In genomic region chr11:62588966-62589637, GRCh38 we compare ENCODE assay signal across 11 cellular contexts. TPM values are rescaled to one million over a fixed set of nuclear protein-coding genes. Genes with fewer than 3 reads are reported as not detected.
DNase-seq lines count a peak whose midpoint lies in the region; ATAC-seq and TF ChIP-seq lines count a peak whose summit lies in the region.
"Had no signal": no experiment of that assay in that cellular context is flagged by ENCODE, and none has a peak within 500 bp of the region (broad histone marks: within the 10 kb centered on the region; RNA-seq: fewer than 3 reads in every experiment).

No MANE protein-coding gene starts in this region.

- H3K27ac Mint-ChIP-seq in activated T-cell treated with anti-CD3 and anti-CD28 coated beads, Interleukin-2, amount 50 U/mL, for 24 hours: peak overlapping the region; percentile 97
- H3K27ac Mint-ChIP-seq in endothelial cell (ENCODE audit: unreplicated experiment): no peak overlapping the region

- no peaks in the 10 kb centered on the region for H4K20me1 ChIP-seq in PC-3 (ENCODE audit: low read length)

- TF ChIP-seq CTCF in PC-3 (conservative IDR thresholded peaks at IDR 0.05; ENCODE audit: low read depth, low read length): peak; percentile 59
- peak; percentile 51 for TF ChIP-seq CTCF in endothelial cell (IDR thresholded peaks at IDR 0.05; ENCODE audit: unreplicated experiment)
- TF ChIP-seq CTCF in lower leg skin (IDR thresholded peaks at IDR 0.05): no peak

- no TSS peak for BruUV-seq in PC-3 (replicated peaks; lab: Mats Ljungman, UMichigan)

- H3K9me3 Mint-ChIP-seq in activated T-cell treated with anti-CD3 and anti-CD28 coated beads, Interleukin-2, amount 50 U/mL, for 24 hours: no peaks in the 10 kb centered on the region
- H3K9me3 Mint-ChIP-seq in activated T-cell treated with anti-CD3 and anti-CD28 coated beads, Interleukin-2, amount 50 U/mL, for 4 hours: no peaks in the 10 kb centered on the region
- H3K9me3 Mint-ChIP-seq in endothelial cell (ENCODE audit: unreplicated experiment): no peaks in the 10 kb centered on the region

- H3K79me2 ChIP-seq in PC-3 (ENCODE audit: low read length): peaks cover 35% of the 10 kb centered on the region

- H3K9ac ChIP-seq in PC-3 (ENCODE audit: low read length): no peak overlapping the region

- H3F3A ChIP-seq in PC-3 (ENCODE audit: low read length, unreplicated experiment): peaks cover 7% of the 10 kb centered on the region

- ATAC-seq in activated T-cell treated with anti-CD3 and anti-CD28 coated beads, Interleukin-2, amount 50 U/mL, for 4 hours: no peak
- no peak for ATAC-seq in PC-3
- ATAC-seq: gastrocnemius medialis had no signal

- no peaks in the 10 kb centered on the region for H3K27me3 ChIP-seq in PC-3 (ENCODE audit: low read length)
- H3K27me3 ChIP-seq: gastrocnemius medialis had no signal

- H3K27ac ChIP-seq in PC-3 (ENCODE audit: low read length): no peak overlapping the region

- peak overlapping the region; percentile 97 for H3K4me3 Mint-ChIP-seq in activated T-cell treated with anti-CD3 and anti-CD28 coated beads, Interleukin-2, amount 50 U/mL, for 24 hours
- no peak overlapping the region for H3K4me3 Mint-ChIP-seq in activated T-cell treated with anti-CD3 and anti-CD28 coated beads, Interleukin-2, amount 50 U/mL, for 4 hours
- no peak overlapping the region for H3K4me3 Mint-ChIP-seq in endothelial cell (ENCODE audit: unreplicated experiment)

- 0 out of 2 replicates have a peak overlapping the region, but pooled peaks have one; percentile 80 for H3K4me2 ChIP-seq in PC-3 (ENCODE audit: low read length)

- POLR2A ChIA-PET in PC-3 (lab: Charles Lee; ENCODE audit: unreplicated experiment): no interaction called here

- H3K36me3 Mint-ChIP-seq in activated T-cell treated with anti-CD3 and anti-CD28 coated beads, Interleukin-2, amount 50 U/mL, for 24 hours (ENCODE audit: low read depth): peaks cover 81% of the 10 kb centered on the region
- H3K36me3 Mint-ChIP-seq in activated T-cell treated with anti-CD3 and anti-CD28 coated beads, Interleukin-2, amount 50 U/mL, for 4 hours (ENCODE audit: insufficient read depth): peaks cover 18% of the 10 kb centered on the region
- peaks cover 12% of the 10 kb centered on the region for H3K36me3 Mint-ChIP-seq in endothelial cell (ENCODE audit: low read depth, unreplicated experiment)

- peaks cover 25% of the 10 kb centered on the region for H3K4me1 ChIP-seq in PC-3 (ENCODE audit: insufficient read depth, low read length)

- DNase-seq in activated T-cell treated with anti-CD3 and anti-CD28 coated beads, Interleukin-2, amount 50 U/mL, for 24 hours: no peak
- no peak for DNase-seq in activated T-cell treated with anti-CD3 and anti-CD28 coated beads, Interleukin-2, amount 50 U/mL, for 4 hours
- peak; percentile 39 for DNase-seq in PC-3
- no peak for DNase-seq in endothelial cell (ENCODE audit: low spot score)
- DNase-seq in stimulated activated CD8-positive, alpha-beta memory T cell treated with anti-CD3 and anti-CD28 coated beads, Interleukin-4, amount 100 ng/mL, for 48 hours: peak; percentile 43
- no peak for DNase-seq in NCI-H2196 treated with DMSO at 0.1 percent for 48 hours (lab: John Stamatoyannopoulos, UW; ENCODE audit: unreplicated experiment)
- DNase-seq in lower leg skin (ENCODE audit: low spot score in 2 of 2): no peak
- no peak for DNase-seq in KG1 (lab: John Stamatoyannopoulos, UW)
- DNase-seq: DMS79, gastrocnemius medialis, NCI-H345 had no signal

- no peaks in the 10 kb centered on the region for H3K9me3 ChIP-seq in PC-3 (ENCODE audit: low read length)
- H3K9me3 ChIP-seq: gastrocnemius medialis had no signal

- 61 to 62% methylated on average over 18 of the region's 18 CpGs for WGBS in lower leg skin, 2 donors

- peaks cover 21% of the 10 kb centered on the region for H3K36me3 ChIP-seq in PC-3 (ENCODE audit: low read depth, low read length)

- intact Hi-C loops in PC-3 (cut with micrococcal nuclease) (no loop called here), lower leg skin (cut with DNase I; ENCODE audit: low total_unique reads) (no loop called here)

- peaks cover 52% of the 10 kb centered on the region for H3K4me1 Mint-ChIP-seq in activated T-cell treated with anti-CD3 and anti-CD28 coated beads, Interleukin-2, amount 50 U/mL, for 24 hours (ENCODE audit: low read depth)
- peaks cover 34% of the 10 kb centered on the region for H3K4me1 Mint-ChIP-seq in activated T-cell treated with anti-CD3 and anti-CD28 coated beads, Interleukin-2, amount 50 U/mL, for 4 hours (ENCODE audit: low read depth)
- H3K4me1 Mint-ChIP-seq in endothelial cell (ENCODE audit: unreplicated experiment): peaks cover 20% of the 10 kb centered on the region

- no peaks in the 10 kb centered on the region for H3K9me2 ChIP-seq in PC-3 (replicated peaks; ENCODE audit: low read length)

- no peak for TF ChIP-seq POLR2A in lower leg skin (IDR thresholded peaks at IDR 0.05)

- H3K4me3 ChIP-seq in PC-3 (ENCODE audit: low read length) (no peak overlapping the region), lower leg skin (ENCODE audit: low read depth, poor library complexity, severe bottlenecking) (no peak overlapping the region)

- CTCF ChIA-PET in PC-3 (lab: Charles Lee): no interaction called here

- H2AFZ ChIP-seq in PC-3 (ENCODE audit: low read length): no peak overlapping the region

- no peaks in the 10 kb centered on the region for H3K27me3 Mint-ChIP-seq in activated T-cell treated with anti-CD3 and anti-CD28 coated beads, Interleukin-2, amount 50 U/mL, for 24 hours
- no peaks in the 10 kb centered on the region for H3K27me3 Mint-ChIP-seq in activated T-cell treated with anti-CD3 and anti-CD28 coated beads, Interleukin-2, amount 50 U/mL, for 4 hours (ENCODE audit: low read depth)
- peaks cover 5% of the 10 kb centered on the region for H3K27me3 Mint-ChIP-seq in endothelial cell (ENCODE audit: unreplicated experiment)

RNA-seq across cellular contexts. Expression of gene TUT1, which starts 2.2 kb away (rescaled TPM):
- total RNA-seq in activated T-cell treated with anti-CD3 and anti-CD28 coated beads, Interleukin-2, amount 50 U/mL, for 4 hours: 10 to 100 TPM; 39.4 to 46.1 (median 41.6) TPM
- total RNA-seq in PC-3 (2014; rRNA removed): 17.8 and 20.6 TPM in 2 replicates
- total RNA-seq in endothelial cell (ENCODE audit: unreplicated experiment): 21.2 TPM
- total RNA-seq in lower leg skin: 10 to 100 TPM; 11.0 to 29.8 (median 15.8) TPM

RNA-seq across cellular contexts. Expression of gene MTA2, which starts 12.6 kb away (rescaled TPM):
- 100 to 1,000 TPM; 217 to 224 (median 220) TPM for total RNA-seq in activated T-cell treated with anti-CD3 and anti-CD28 coated beads, Interleukin-2, amount 50 U/mL, for 4 hours
- total RNA-seq in PC-3 (2014; rRNA removed): 193 and 259 TPM in 2 replicates
- total RNA-seq in endothelial cell (ENCODE audit: unreplicated experiment): 157 TPM
- total RNA-seq in lower leg skin: 100 to 1,000 TPM in 2 of 4 donors, 10 to 100 TPM in 2; 91.3 to 139 (median 98.3) TPM

RNA-seq across cellular contexts. Expression of gene EEF1G, which starts 15.4 kb away (rescaled TPM):
- 1,000 to 10,000 TPM; 1,775 to 1,880 (median 1,879) TPM for total RNA-seq in activated T-cell treated with anti-CD3 and anti-CD28 coated beads, Interleukin-2, amount 50 U/mL, for 4 hours
- total RNA-seq in PC-3 (2014; rRNA removed) (1,577 and 1,815 TPM in 2 replicates), endothelial cell (ENCODE audit: unreplicated experiment) (1,951 TPM), lower leg skin (1,000 to 10,000 TPM; 2,343 to 3,224 (median 2,571) TPM)

RNA-seq across cellular contexts. Expression of gene EML3, which starts 23.5 kb away (rescaled TPM):
- total RNA-seq in activated T-cell treated with anti-CD3 and anti-CD28 coated beads, Interleukin-2, amount 50 U/mL, for 4 hours: 100 to 1,000 TPM; 145 to 160 (median 155) TPM
- total RNA-seq in PC-3 (2014; rRNA removed): 32.8 and 50.6 TPM in 2 replicates
- 98.6 TPM for total RNA-seq in endothelial cell (ENCODE audit: unreplicated experiment)
- total RNA-seq in lower leg skin: 10 to 100 TPM; 39.5 to 61.0 (median 42.9) TPM

RNA-seq across cellular contexts. Expression of gene ROM1, which starts 24.0 kb away (rescaled TPM):
- 1 to 10 TPM; 5.8 to 6.6 (median 5.8) TPM for total RNA-seq in activated T-cell treated with anti-CD3 and anti-CD28 coated beads, Interleukin-2, amount 50 U/mL, for 4 hours
- total RNA-seq in PC-3 (2014; rRNA removed): 5.8 and 13.9 TPM in 2 replicates
- total RNA-seq in endothelial cell (ENCODE audit: unreplicated experiment): 2.1 TPM
- 1 to 10 TPM; 4.0 to 7.6 (median 6.5) TPM for total RNA-seq in lower leg skin

Comparison
In these comparisons a context has a peak if more than half of its experiments do, and no peak if none do; other contexts are left out.
1. DNase-seq: peak in PC-3 (single experiment) and stimulated activated CD8-positive, alpha-beta memory T cell treated with anti-CD3 and anti-CD28 coated beads, Interleukin-4, amount 100 ng/mL, for 48 hours (single experiment); none in activated T-cell treated with anti-CD3 and anti-CD28 coated beads, Interleukin-2, amount 50 U/mL, for 24 hours (single experiment), activated T-cell treated with anti-CD3 and anti-CD28 coated beads, Interleukin-2, amount 50 U/mL, for 4 hours (single experiment), endothelial cell (single experiment), NCI-H2196 treated with DMSO at 0.1 percent for 48 hours (single experiment), lower leg skin (0 of 2) and KG1 (single experiment).
2. CTCF ChIP-seq: peak in PC-3 (single experiment) and endothelial cell (single experiment); none in lower leg skin (0 of 3).